Comparison of ENCODE assay signal across 1 cellular context in genomic region chr19:41577144-41577830, GRCh38.
TF ChIP-seq lines count a peak whose summit lies in the region.

No MANE protein-coding gene starts in this region.

TF ChIP-seq in A549, 52 proteins besides CTCF, POLR2A, EP300 and RAD21 (continued from another document):
- no peak for TF ChIP-seq MAX (IDR thresholded peaks at IDR 0.05)
- no peak for TF ChIP-seq FOSB (CRISPR knock-in tag; IDR thresholded peaks at IDR 0.05)
- no peak for TF ChIP-seq ZFP36 (IDR thresholded peaks at IDR 0.05; ENCODE audit: borderline replicate concordance, partially characterized antibody)
- TF ChIP-seq RARB (CRISPR knock-in tag; IDR thresholded peaks at IDR 0.05): no peak
- TF ChIP-seq MYC (IDR thresholded peaks at IDR 0.05; ENCODE audit: borderline replicate concordance, low read length): no peak
- TF ChIP-seq MAZ (IDR thresholded peaks at IDR 0.05; ENCODE audit: borderline replicate concordance, low read depth, low read length): no peak
- TF ChIP-seq GATA3 (IDR thresholded peaks at IDR 0.05; ENCODE audit: borderline replicate concordance): no peak
- no peak for TF ChIP-seq FOXS1 (CRISPR knock-in tag; IDR thresholded peaks at IDR 0.05)
- no peak for TF ChIP-seq EHF (CRISPR knock-in tag; IDR thresholded peaks at IDR 0.05)
- no peak for TF ChIP-seq TP53 (CRISPR knock-in tag; IDR thresholded peaks at IDR 0.05)
- TF ChIP-seq KDM1A (IDR thresholded peaks at IDR 0.05; ENCODE audit: low read depth): no peak
- no peak for TF ChIP-seq HDAC2 (IDR thresholded peaks at IDR 0.05)
- no peak for TF ChIP-seq MAFK (IDR thresholded peaks at IDR 0.05; ENCODE audit: partially characterized antibody)
- TF ChIP-seq CEBPB (IDR thresholded peaks at IDR 0.05): no peak
- no peak for TF ChIP-seq HES2 (IDR thresholded peaks at IDR 0.05)
- TF ChIP-seq RFX5 (IDR thresholded peaks at IDR 0.05): no peak
- no peak for TF ChIP-seq CBX8 (IDR thresholded peaks at IDR 0.05)
- no peak for TF ChIP-seq HOXB13 (CRISPR knock-in tag; IDR thresholded peaks at IDR 0.05; ENCODE audit: low read depth)
